In genomic region chr18:8705280-8705940, GRCh38 we compare ENCODE assay signal across 1 cellular context.
TF ChIP-seq lines count a peak whose summit lies in the region.

MTCL1 (plus strand) TSS chr18:8705556; CDS start chr18:8705661, 105 bp downstream.

TF ChIP-seq in HEK293, 187 proteins besides CTCF, POLR2A, EP300 and RAD21 (continued from another document):
- TF ChIP-seq, protein P1, sequence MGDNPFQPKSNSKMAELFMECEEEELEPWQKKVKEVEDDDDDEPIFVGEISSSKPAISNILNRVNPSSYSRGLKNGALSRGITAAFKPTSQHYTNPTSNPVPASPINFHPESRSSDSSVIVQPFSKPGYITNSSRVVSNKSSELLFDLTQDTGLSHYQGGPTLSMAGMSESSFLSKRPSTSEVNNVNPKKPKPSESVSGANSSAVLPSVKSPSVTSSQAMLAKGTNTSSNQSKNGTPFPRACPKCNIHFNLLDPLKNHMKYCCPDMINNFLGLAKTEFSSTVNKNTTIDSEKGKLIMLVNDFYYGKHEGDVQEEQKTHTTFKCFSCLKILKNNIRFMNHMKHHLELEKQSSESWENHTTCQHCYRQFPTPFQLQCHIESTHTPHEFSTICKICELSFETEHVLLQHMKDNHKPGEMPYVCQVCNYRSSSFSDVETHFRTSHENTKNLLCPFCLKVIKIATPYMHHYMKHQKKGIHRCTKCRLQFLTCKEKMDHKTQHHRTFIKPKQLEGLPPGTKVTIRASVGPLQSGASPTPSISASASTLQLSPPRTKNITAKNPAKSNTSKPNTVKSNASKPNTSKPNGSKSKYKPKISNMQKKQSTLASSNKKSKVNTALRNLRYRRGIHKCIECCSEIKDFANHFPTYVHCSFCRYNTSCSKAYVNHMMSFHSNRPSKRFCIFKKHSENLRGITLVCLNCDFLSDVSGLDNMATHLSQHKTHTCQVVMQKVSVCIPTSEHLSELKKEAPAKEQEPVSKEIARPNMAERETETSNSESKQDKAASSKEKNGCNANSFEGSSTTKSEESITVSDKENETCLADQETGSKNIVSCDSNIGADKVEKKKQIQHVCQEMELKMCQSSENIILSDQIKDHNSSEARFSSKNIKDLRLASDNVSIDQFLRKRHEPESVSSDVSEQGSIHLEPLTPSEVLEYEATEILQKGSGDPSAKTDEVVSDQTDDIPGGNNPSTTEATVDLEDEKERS (tag by site-specific recombination; IDR thresholded peaks at IDR 0.05) = no peak
- TF ChIP-seq ZNF561 (tag by site-specific recombination; IDR thresholded peaks at IDR 0.05; ENCODE audit: borderline replicate concordance) (no peak), ZNF426 (tag by site-specific recombination; IDR thresholded peaks at IDR 0.05) (no peak), ZNF157 (tag by site-specific recombination; IDR thresholded peaks at IDR 0.05) (no peak)
